ENCODE assay signal across 13 cellular contexts in genomic region chr1:246364415-246364941, GRCh38.
DNase-seq lines count a peak whose midpoint lies in the region; ATAC-seq and TF ChIP-seq lines count a peak whose summit lies in the region.
"Had no signal": no experiment of that assay in that cellular context is flagged by ENCODE, and none has a peak within 500 bp of the region (broad histone marks: within the 10 kb centered on the region; RNA-seq: fewer than 3 reads in every experiment).

No MANE protein-coding gene starts in this region.

- intact Hi-C loops in colonic mucosa (cut with DNase I) (no loop called here), left ventricle myocardium superior (cut with micrococcal nuclease) (no loop called here)

- H3K27ac ChIP-seq in colonic mucosa, result no peak overlapping the region

- no peaks in the 10 kb centered on the region for H3K9me3 ChIP-seq in colonic mucosa

- ATAC-seq in GM18520 (IDR thresholded peaks at IDR 0.05; ENCODE audit: unreplicated experiment) (peak; percentile 45), GM21786 (IDR thresholded peaks at IDR 0.05; ENCODE audit: unreplicated experiment) (peak; percentile 80), HG03521 (IDR thresholded peaks at IDR 0.05; ENCODE audit: unreplicated experiment) (peak; percentile 79), GM21423 (IDR thresholded peaks at IDR 0.05; ENCODE audit: unreplicated experiment) (no peak), left ventricle myocardium superior (no peak), esophagus mucosa (no peak)
- ATAC-seq: CD8-positive, alpha-beta T cell had no signal

- no peak overlapping the region for H3K4me3 ChIP-seq in colonic mucosa

- no peak for TF ChIP-seq CTCF in colonic mucosa (IDR thresholded peaks at IDR 0.05)

- peak; percentile 25 for DNase-seq in DMS153 treated with DMSO at 0.1 percent for 48 hours (lab: John Stamatoyannopoulos, UW; ENCODE audit: unreplicated experiment)
- DNase-seq in colonic mucosa, result no peak
- DNase-seq in left ventricle myocardium superior, result no peak
- DNase-seq: CD8-positive, alpha-beta T cell; glutamatergic neuron; NCI-H446; SK-N-SH; stimulated activated naive CD4-positive, alpha-beta T cell had no signal

- no peaks in the 10 kb centered on the region for H3K4me1 ChIP-seq in colonic mucosa

- no peaks in the 10 kb centered on the region for H3K27me3 ChIP-seq in colonic mucosa

- no peak overlapping the region for H3K9ac ChIP-seq in colonic mucosa (ENCODE audit: low read depth in 2 of 2, low read length in 2 of 2)
- H3K9ac ChIP-seq: SK-N-SH had no signal

- H3K36me3 ChIP-seq in colonic mucosa, result no peaks in the 10 kb centered on the region

Comparison
In these comparisons a context has a peak if more than half of its experiments do, and no peak if none do; other contexts are left out.
1. ATAC-seq: peak in GM18520 (single experiment), GM21786 (single experiment) and HG03521 (single experiment); none in GM21423 (single experiment), left ventricle myocardium superior (single experiment) and esophagus mucosa (single experiment).